ENCODE assay signal across 26 cellular contexts in the genomic region with DNA sequence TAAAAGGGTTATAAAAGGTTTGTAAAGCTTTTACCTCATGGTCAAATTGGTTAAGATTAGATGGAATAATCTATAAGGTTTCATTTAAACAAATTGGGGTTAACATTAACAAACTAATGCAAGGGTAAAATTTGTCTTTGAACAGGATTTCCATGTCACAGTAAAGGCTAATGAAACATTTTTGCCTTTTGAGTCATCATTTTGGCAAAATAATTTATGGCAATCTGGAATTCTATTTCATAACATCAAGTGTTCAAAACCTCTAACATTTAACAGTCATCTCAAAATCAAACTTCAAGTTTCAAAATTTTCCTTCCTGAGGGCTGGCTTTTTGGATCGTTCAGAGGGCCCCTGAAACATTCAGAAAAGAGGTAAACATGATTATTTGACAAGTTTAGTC. TPM values are rescaled to one million over a fixed set of nuclear protein-coding genes. Genes with fewer than 3 reads are reported as not detected.
A peak's percentile ranks its signal among the peaks of the same experiment; 100 is the strongest.
DNase-seq lines count a peak whose midpoint lies in the region; ATAC-seq lines count a peak whose summit lies in the region.
"Had no signal": no experiment of that assay in that cellular context is flagged by ENCODE, and none has a peak within 500 bp of the region (broad histone marks: within the 10 kb centered on the region; RNA-seq: fewer than 3 reads in every experiment).

No MANE protein-coding gene starts in this region.

- H3K4me1 ChIP-seq in skeletal muscle satellite cell (ENCODE audit: control insufficient read depth, insufficient read depth, low read length) = peaks cover 16% of the 10 kb centered on the region
- H3K4me1 ChIP-seq: BLaER1 had no signal

- H3K9me3 ChIP-seq in skeletal muscle satellite cell (replicated peaks; ENCODE audit: low read length) = no peaks in the 10 kb centered on the region
- H3K9me3 ChIP-seq: BLaER1, gastrocnemius medialis, HAP-1, transverse colon had no signal

- H3K36me3 ChIP-seq in skeletal muscle satellite cell (ENCODE audit: insufficient read depth, low read length) = no peaks in the 10 kb centered on the region
- H3K36me3 ChIP-seq: BLaER1, gastrocnemius medialis, HAP-1, transverse colon had no signal

- intact Hi-C loops in posterior cingulate gyrus (cut with DNase I) = no loop called here

- no peak overlapping the region for H3K4me3 ChIP-seq in skeletal muscle satellite cell (ENCODE audit: low read length)
- H3K4me3 ChIP-seq: BLaER1, gastrocnemius medialis, HAP-1, transverse colon had no signal

- DNase-seq in GM03348 (ENCODE audit: low spot score) (peak; percentile 20), RPMI7951 (ENCODE audit: low read depth) (peak; percentile 1), fibroblast of gingiva (ENCODE audit: low read depth) (peak; percentile 48), posterior cingulate gyrus (no peak), HuH-7.5 (ENCODE audit: low spot score) (no peak)
- DNase-seq in activated naive CD4-positive, alpha-beta T cell treated with anti-CD3 and anti-CD28 coated beads, Interleukin-2, amount 50 U/mL, for 16 hours = no peak
- DNase-seq: activated CD4-positive, CD25-positive, alpha-beta regulatory T cell treated with anti-CD3 and anti-CD28 coated beads, Interleukin-2, amount 50 U/mL, for 72 hours; activated CD8-positive, alpha-beta T cell treated with anti-CD3 and anti-CD28 coated beads for 36 hours; activated gamma-delta T cell; activated T-cell treated with anti-CD3 and anti-CD28 coated beads for 4 hours; amniotic stem cell; dermis blood vessel endothelial cell; gastrocnemius medialis; GDM1; naive thymus-derived CD4-positive, alpha-beta T cell; NCI-H1092; NCI-H2029; NCI-H2227 treated with DMSO at 0.1 percent for 48 hours; Right ventricle myocardium superior; SW 1271; transverse colon had no signal

- no peak overlapping the region for H3K9ac ChIP-seq in skeletal muscle satellite cell (ENCODE audit: low read depth, low read length)
- H3K9ac ChIP-seq: BLaER1, KMS-11 had no signal

- no peaks in the 10 kb centered on the region for H3K27me3 ChIP-seq in skeletal muscle satellite cell (ENCODE audit: control insufficient read depth, insufficient read depth, low read length)
- H3K27me3 ChIP-seq: BLaER1, gastrocnemius medialis, transverse colon had no signal

- ATAC-seq in HG03439 (IDR thresholded peaks at IDR 0.05; ENCODE audit: unreplicated experiment) = no peak
- ATAC-seq: activated CD8-positive, alpha-beta T cell treated with anti-CD3 and anti-CD28 coated beads for 36 hours; gastrocnemius medialis; naive thymus-derived CD4-positive, alpha-beta T cell had no signal

- H3K4me2 ChIP-seq in skeletal muscle satellite cell (ENCODE audit: low read length) = peak overlapping the region; percentile 9
- H3K4me2 ChIP-seq: BLaER1, KMS-11 had no signal

RNA-seq across cellular contexts. Expression of a gene that starts 6.6 kb away (rescaled TPM):
- total RNA-seq in RPMI7951 (2014; rRNA removed; shearing (Covaris generic)) = 58.5 and 72.3 TPM in 2 replicates
- 57.4 and 82.4 TPM in 2 replicates for total RNA-seq in skeletal muscle satellite cell (2012; rRNA removed)

Comparison
In these comparisons a context has a peak if more than half of its experiments do, and no peak if none do; other contexts are left out.
1. DNase-seq: peak in GM03348 (single experiment), RPMI7951 (single experiment) and fibroblast of gingiva (single experiment); none in activated naive CD4-positive, alpha-beta T cell treated with anti-CD3 and anti-CD28 coated beads, Interleukin-2, amount 50 U/mL, for 16 hours (single experiment), posterior cingulate gyrus (0 of 10) and HuH-7.5 (single experiment).